In the genomic region with DNA sequence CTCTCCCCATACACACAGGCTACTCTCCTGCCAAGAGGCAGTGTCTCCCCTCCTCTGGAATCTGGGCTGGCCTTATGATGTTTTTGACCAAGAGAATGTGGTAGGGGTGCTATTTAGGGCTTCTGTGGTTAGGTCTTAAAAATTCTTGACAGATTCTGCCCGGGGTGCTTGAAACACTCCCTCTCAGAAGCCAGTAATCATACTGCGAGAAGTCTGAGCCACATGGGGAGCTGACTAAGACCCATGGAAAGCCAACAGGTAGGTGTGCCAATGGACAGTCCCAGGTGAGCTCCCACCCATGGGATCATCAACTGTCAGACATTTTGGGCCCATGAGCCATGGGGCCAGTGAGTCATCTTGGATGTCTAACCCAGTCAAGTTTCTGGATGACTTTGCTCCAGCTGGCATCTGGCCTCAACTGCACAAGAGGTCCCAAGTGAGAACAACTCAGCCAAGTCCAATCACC, we compare ENCODE assay signal across 9 cellular contexts.
DNase-seq lines count a peak whose midpoint lies in the region; ATAC-seq and TF ChIP-seq lines count a peak whose summit lies in the region.
"Had no signal": no experiment of that assay in that cellular context is flagged by ENCODE, and none has a peak within 500 bp of the region (broad histone marks: within the 10 kb centered on the region; RNA-seq: fewer than 3 reads in every experiment).

No MANE protein-coding gene starts in this region.

- H3K4me1 ChIP-seq in RWPE2 (ENCODE audit: insufficient read depth, poor library complexity, severe bottlenecking) (no peaks in the 10 kb centered on the region), upper lobe of right lung (no peaks in the 10 kb centered on the region)

- no peak for TF ChIP-seq CTCF in RWPE2 (IDR thresholded peaks at IDR 0.05; ENCODE audit: poor library complexity, severe bottlenecking)
- no peak for TF ChIP-seq CTCF in upper lobe of right lung (IDR thresholded peaks at IDR 0.05)

- peak; percentile 81 for ATAC-seq in HG02642 (IDR thresholded peaks at IDR 0.05; ENCODE audit: poor library complexity, unreplicated experiment)
- peak; percentile 31; the same call in 1 of the 3 replicates for ATAC-seq in RWPE2 (ENCODE audit: low read depth)
- ATAC-seq in upper lobe of right lung = no peak

- CTCF ChIA-PET in activated CD4-positive, alpha-beta memory T cell treated with anti-CD3 and anti-CD28 coated beads for 36 hours (lab: Charles Lee) = no interaction called here
- CTCF ChIA-PET in activated CD4-positive, alpha-beta memory T cell treated with anti-CD3 and anti-CD28 coated beads, Interleukin-2, amount 10 ng/mL, durations not matched to agents 7 days and 5 days (lab: Charles Lee) = no interaction called here

- peaks cover 3% of the 10 kb centered on the region for H3K9me3 Mint-ChIP-seq in activated CD4-positive, alpha-beta memory T cell treated with anti-CD3 and anti-CD28 coated beads for 36 hours
- no peaks in the 10 kb centered on the region for H3K9me3 Mint-ChIP-seq in activated CD4-positive, alpha-beta memory T cell treated with anti-CD3 and anti-CD28 coated beads, Interleukin-2, amount 10 ng/mL, durations not matched to agents 7 days and 5 days

- no peaks in the 10 kb centered on the region for H3K27me3 Mint-ChIP-seq in activated CD4-positive, alpha-beta memory T cell treated with anti-CD3 and anti-CD28 coated beads for 36 hours
- H3K27me3 Mint-ChIP-seq in activated CD4-positive, alpha-beta memory T cell treated with anti-CD3 and anti-CD28 coated beads, Interleukin-2, amount 10 ng/mL, durations not matched to agents 7 days and 5 days = no peaks in the 10 kb centered on the region

- H3K36me3 Mint-ChIP-seq in activated CD4-positive, alpha-beta memory T cell treated with anti-CD3 and anti-CD28 coated beads for 36 hours = peaks cover 2% of the 10 kb centered on the region
- H3K36me3 Mint-ChIP-seq in activated CD4-positive, alpha-beta memory T cell treated with anti-CD3 and anti-CD28 coated beads, Interleukin-2, amount 10 ng/mL, durations not matched to agents 7 days and 5 days (ENCODE audit: low read depth) = peaks cover 6% of the 10 kb centered on the region

- H3K27me3 ChIP-seq in RWPE2 (ENCODE audit: insufficient read depth, poor library complexity, severe bottlenecking) (no peaks in the 10 kb centered on the region), upper lobe of right lung (no peaks in the 10 kb centered on the region)

- H3K36me3 ChIP-seq in RWPE2 (ENCODE audit: low read depth) (no peaks in the 10 kb centered on the region), upper lobe of right lung (no peaks in the 10 kb centered on the region)

- intact Hi-C loops in activated CD4-positive, alpha-beta memory T cell treated with anti-CD3 and anti-CD28 coated beads for 36 hours (cut with micrococcal nuclease) = no loop called here
- intact Hi-C loops in head of caudate nucleus (cut with DNase I) (no loop called here), upper lobe of right lung (cut with DNase I) (no loop called here)

- H3K9me3 ChIP-seq in RWPE2 (ENCODE audit: severe bottlenecking) (no peaks in the 10 kb centered on the region), upper lobe of right lung (peaks cover 5% of the 10 kb centered on the region)

- peaks cover 20% of the 10 kb centered on the region for H3K4me1 Mint-ChIP-seq in activated CD4-positive, alpha-beta memory T cell treated with anti-CD3 and anti-CD28 coated beads for 36 hours (ENCODE audit: low read depth)
- peaks cover 19% of the 10 kb centered on the region for H3K4me1 Mint-ChIP-seq in activated CD4-positive, alpha-beta memory T cell treated with anti-CD3 and anti-CD28 coated beads, Interleukin-2, amount 10 ng/mL, durations not matched to agents 7 days and 5 days

- H3K4me3 ChIP-seq in RWPE2 (ENCODE audit: severe bottlenecking) = no peak overlapping the region
- no peak overlapping the region for H3K4me3 ChIP-seq in upper lobe of right lung

- H3K27ac Mint-ChIP-seq in activated CD4-positive, alpha-beta memory T cell treated with anti-CD3 and anti-CD28 coated beads for 36 hours = no peak overlapping the region
- no peak overlapping the region for H3K27ac Mint-ChIP-seq in activated CD4-positive, alpha-beta memory T cell treated with anti-CD3 and anti-CD28 coated beads, Interleukin-2, amount 10 ng/mL, durations not matched to agents 7 days and 5 days

- no peak overlapping the region for H3K27ac ChIP-seq in RWPE2 (ENCODE audit: poor library complexity, severe bottlenecking)
- H3K27ac ChIP-seq in upper lobe of right lung = no peak overlapping the region

- peak; percentile 61 for DNase-seq in activated CD4-positive, alpha-beta memory T cell treated with anti-CD3 and anti-CD28 coated beads for 36 hours
- DNase-seq in activated CD4-positive, alpha-beta memory T cell treated with anti-CD3 and anti-CD28 coated beads, Interleukin-2, amount 10 ng/mL, durations not matched to agents 7 days and 5 days = no peak
- DNase-seq in RWPE2 (ENCODE audit: low spot score) (no peak), head of caudate nucleus (no peak), upper lobe of right lung (no peak), AML-193 (lab: John Stamatoyannopoulos, UW) (no peak)
- peak; percentile 11 for DNase-seq in stimulated activated CD4-positive, alpha-beta T cell treated with anti-CD3 and anti-CD28 coated beads, Interleukin-4, amount 100 ng/mL, for 24 hours
- DNase-seq: ACHN had no signal

- POLR2A ChIA-PET in activated CD4-positive, alpha-beta memory T cell treated with anti-CD3 and anti-CD28 coated beads for 36 hours (lab: Charles Lee) = no interaction called here
- POLR2A ChIA-PET in activated CD4-positive, alpha-beta memory T cell treated with anti-CD3 and anti-CD28 coated beads, Interleukin-2, amount 10 ng/mL, durations not matched to agents 7 days and 5 days (lab: Charles Lee) = no interaction called here

- H3K4me3 Mint-ChIP-seq in activated CD4-positive, alpha-beta memory T cell treated with anti-CD3 and anti-CD28 coated beads for 36 hours = no peak overlapping the region
- no peak overlapping the region for H3K4me3 Mint-ChIP-seq in activated CD4-positive, alpha-beta memory T cell treated with anti-CD3 and anti-CD28 coated beads, Interleukin-2, amount 10 ng/mL, durations not matched to agents 7 days and 5 days

Comparison
In these comparisons a context has a peak if more than half of its experiments do, and no peak if none do; other contexts are left out.
1. DNase-seq: peak in activated CD4-positive, alpha-beta memory T cell treated with anti-CD3 and anti-CD28 coated beads for 36 hours (single experiment) and stimulated activated CD4-positive, alpha-beta T cell treated with anti-CD3 and anti-CD28 coated beads, Interleukin-4, amount 100 ng/mL, for 24 hours (single experiment); none in activated CD4-positive, alpha-beta memory T cell treated with anti-CD3 and anti-CD28 coated beads, Interleukin-2, amount 10 ng/mL, durations not matched to agents 7 days and 5 days (single experiment), RWPE2 (single experiment), head of caudate nucleus (0 of 42), upper lobe of right lung (single experiment) and AML-193 (0 of 2).